Comparison of ENCODE assay signal across 9 cellular contexts in the genomic region with DNA sequence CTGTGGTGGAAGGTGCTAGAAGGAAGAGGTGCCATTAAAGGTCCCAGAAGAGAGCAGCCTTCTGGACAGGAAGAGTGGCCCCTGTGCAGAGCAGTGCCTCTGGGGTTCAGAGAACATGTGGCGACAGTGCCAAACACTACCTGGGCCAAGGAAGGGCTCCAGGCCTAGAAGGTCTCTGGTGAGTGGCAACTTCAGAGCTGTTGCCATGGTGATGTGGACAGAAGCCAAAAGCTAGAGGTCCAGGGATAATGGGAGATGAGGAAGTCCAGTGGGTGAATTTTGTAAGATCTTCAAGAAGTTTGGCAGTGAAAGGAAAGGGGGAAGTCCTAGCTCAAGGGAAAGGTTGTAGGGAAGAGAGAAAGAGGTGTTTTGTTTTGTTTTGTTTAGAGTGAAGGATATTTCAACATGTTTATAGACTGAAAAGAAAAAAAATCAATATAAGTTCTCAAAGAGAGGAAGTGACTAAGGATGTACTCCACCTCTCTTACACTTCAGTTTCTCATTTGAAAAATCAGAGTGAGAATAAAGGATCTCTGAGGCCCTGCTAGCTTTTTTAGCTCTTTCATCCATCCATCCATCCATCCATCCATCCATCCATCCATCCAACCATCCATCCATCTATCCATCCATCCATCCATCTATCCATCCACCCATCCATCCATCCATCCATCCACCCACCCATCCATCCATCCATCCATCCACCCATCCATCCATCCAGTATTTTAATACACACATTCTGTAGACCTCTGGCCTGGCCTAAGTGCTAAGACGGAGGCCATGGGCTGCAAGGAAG.
DNase-seq lines count a peak whose midpoint lies in the region; ATAC-seq and TF ChIP-seq lines count a peak whose summit lies in the region.
"Had no signal": no experiment of that assay in that cellular context is flagged by ENCODE, and none has a peak within 500 bp of the region (broad histone marks: within the 10 kb centered on the region; RNA-seq: fewer than 3 reads in every experiment).

No MANE protein-coding gene starts in this region.

- H3K79me2 ChIP-seq in MM.1S (ENCODE audit: low read length) = 0 out of 2 replicates have a peak, but pooled peaks cover 3% of the 10 kb centered on the region

- peaks cover 83% of the 10 kb centered on the region for H3K4me1 ChIP-seq in MM.1S (ENCODE audit: low read length)

- peaks cover 37 to 38% of the 10 kb centered on the region in 2 donors for H3K4me1 Mint-ChIP-seq in natural killer cell

- peak overlapping the region; percentile 86; the same call in 1 of the 2 replicates for H3K27ac ChIP-seq in MM.1S (ENCODE audit: low read length)

- peak; percentile 59 for DNase-seq in DMS153 (lab: John Stamatoyannopoulos, UW)
- no peak for DNase-seq in DMS153 treated with DMSO at 0.1 percent for 48 hours (lab: John Stamatoyannopoulos, UW; ENCODE audit: unreplicated experiment)
- DNase-seq in MM.1S = no peak
- DNase-seq in amniotic epithelial cell (ENCODE audit: low read depth) = peak; percentile 35
- no peak for DNase-seq in natural killer cell
- DNase-seq in NCI-H2171 treated with DMSO at 0.1 percent for 48 hours (lab: John Stamatoyannopoulos, UW) = no peak
- DNase-seq in NCI-H187 treated with DMSO at 0.1 percent for 48 hours (lab: John Stamatoyannopoulos, UW) = no peak
- DNase-seq in stimulated activated CD4-positive, alpha-beta T cell treated with anti-CD3 and anti-CD28 coated beads, Interleukin-4, amount 100 ng/mL, for 4 hours = no peak
- DNase-seq: NCI-H526 treated with DMSO at 0.1 percent for 48 hours had no signal

- peak overlapping the region in 1 of 2 donors; percentile 76 for H3K27ac Mint-ChIP-seq in natural killer cell

- peak overlapping the region; percentile 4 for H3K4me3 Mint-ChIP-seq in natural killer cell

- H4K20me1 ChIP-seq in MM.1S (ENCODE audit: insufficient read depth, low read length) = no peaks in the 10 kb centered on the region

- ATAC-seq in natural killer cell = peak; percentile 36 to 71 (median 46)

- peak overlapping the region; percentile 54; the same call in 1 of the 2 replicates for H3K9ac ChIP-seq in MM.1S (ENCODE audit: low read length)

- H3K9me3 Mint-ChIP-seq in natural killer cell = peaks cover 0 to 2% of the 10 kb centered on the region in 2 donors

- no peaks in the 10 kb centered on the region for H3K9me2 ChIP-seq in MM.1S (replicated peaks; ENCODE audit: insufficient read depth, low read length)

- H3K4me3 ChIP-seq in MM.1S (ENCODE audit: low read length) = no peak overlapping the region

- H3F3A ChIP-seq in MM.1S (ENCODE audit: insufficient read depth, low read length) = peaks cover 49% of the 10 kb centered on the region

- H2AFZ ChIP-seq in MM.1S (ENCODE audit: low read length) = no peak overlapping the region

- H3K27me3 Mint-ChIP-seq in natural killer cell (ENCODE audit: low read depth in 2 of 2) = peaks cover 0 to 3% of the 10 kb centered on the region in 2 donors

- peak overlapping the region; percentile 48; the same call in 1 of the 2 replicates for H3K4me2 ChIP-seq in MM.1S (ENCODE audit: low read depth, low read length)

- H3K36me3 ChIP-seq in MM.1S (replicated peaks; ENCODE audit: insufficient read depth, low read length) = no peaks in the 10 kb centered on the region

- no peaks in the 10 kb centered on the region for H3K36me3 Mint-ChIP-seq in natural killer cell

- intact Hi-C loops in natural killer cell (cut with micrococcal nuclease) = no loop called here

- no peaks in the 10 kb centered on the region for H3K9me3 ChIP-seq in MM.1S (replicated peaks; ENCODE audit: insufficient read depth, low read length)

- H3K27me3 ChIP-seq in MM.1S (replicated peaks; ENCODE audit: insufficient read depth, low read length) = no peaks in the 10 kb centered on the region

- TF ChIP-seq CTCF in MM.1S (IDR thresholded peaks at IDR 0.05; ENCODE audit: low read length) = no peak
- no peak for TF ChIP-seq CTCF in natural killer cell (IDR thresholded peaks at IDR 0.05)

Comparison
In these comparisons a context has a peak if more than half of its experiments do, and no peak if none do; other contexts are left out.
1. DNase-seq: peak in DMS153 (single experiment) and amniotic epithelial cell (single experiment); none in DMS153 treated with DMSO at 0.1 percent for 48 hours (single experiment), MM.1S (single experiment), natural killer cell (single experiment), NCI-H2171 treated with DMSO at 0.1 percent for 48 hours (single experiment), NCI-H187 treated with DMSO at 0.1 percent for 48 hours (single experiment) and stimulated activated CD4-positive, alpha-beta T cell treated with anti-CD3 and anti-CD28 coated beads, Interleukin-4, amount 100 ng/mL, for 4 hours (0 of 2).